ENCODE assay signal across 1 cellular context in genomic region chr17:29584452-29585079, GRCh38.
TF ChIP-seq lines count a peak whose summit lies in the region.

No MANE protein-coding gene starts in this region.

TF ChIP-seq in GM23338, 12 proteins besides CTCF, POLR2A, EP300 and RAD21 (continued from another document):
- TF ChIP-seq ZNF462 (CRISPR knock-in tag; IDR thresholded peaks at IDR 0.05) (no peak), STAT1 (IDR thresholded peaks at IDR 0.05; ENCODE audit: unreplicated experiment) (no peak)
